ENCODE assay signal across 10 cellular contexts in genomic region chr2:144237845-144238637, GRCh38.
DNase-seq lines count a peak whose midpoint lies in the region; ATAC-seq and TF ChIP-seq lines count a peak whose summit lies in the region.
"Had no signal": no experiment of that assay in that cellular context is flagged by ENCODE, and none has a peak within 500 bp of the region (broad histone marks: within the 10 kb centered on the region; RNA-seq: fewer than 3 reads in every experiment).

No MANE protein-coding gene starts in this region.

- no peak overlapping the region for H3K4me3 Mint-ChIP-seq in activated CD8-positive, alpha-beta memory T cell treated with anti-CD3 and anti-CD28 coated beads, Interleukin-2, amount 10 ng/mL, durations not matched to agents 7 days and 5 days
- H3K4me3 Mint-ChIP-seq in stimulated activated naive B cell treated with anti-CD40 and anti-IgM and Interleukin-4, amounts not matched to agents 10 μg/mL and 1 μg/mL and 100 μg/mL, for 72 hours: peak overlapping the region in 1 of 2 donors; percentile 41
- H3K4me3 Mint-ChIP-seq: activated naive CD4-positive, alpha-beta T cell treated with anti-CD3 and anti-CD28 coated beads for 36 hours had no signal

- no peak for ATAC-seq in activated CD8-positive, alpha-beta memory T cell treated with anti-CD3 and anti-CD28 coated beads, Interleukin-2, amount 10 ng/mL, durations not matched to agents 7 days and 5 days
- peak; percentile 29 to 44 for ATAC-seq in stimulated activated naive B cell treated with anti-CD40 and anti-IgM and Interleukin-4, amounts not matched to agents 10 μg/mL and 1 μg/mL and 100 μg/mL, for 72 hours (replicated peaks)
- ATAC-seq in esophagus mucosa: no peak

- CTCF ChIA-PET in activated CD8-positive, alpha-beta memory T cell treated with anti-CD3 and anti-CD28 coated beads, Interleukin-2, amount 10 ng/mL, durations not matched to agents 7 days and 5 days (lab: Charles Lee): interaction anchor here (0.9 to 2.1 kb wide), 5 partner anchors 10 to 94 kb away, joined by 3 to 5 read pairs (median 3); a partner anchor contains a TSS

- peak overlapping the region; percentile 82 for H3K27ac Mint-ChIP-seq in activated CD8-positive, alpha-beta memory T cell treated with anti-CD3 and anti-CD28 coated beads, Interleukin-2, amount 10 ng/mL, durations not matched to agents 7 days and 5 days
- peak overlapping the region; percentile 89 for H3K27ac Mint-ChIP-seq in stimulated activated naive B cell treated with anti-CD40 and anti-IgM and Interleukin-4, amounts not matched to agents 10 μg/mL and 1 μg/mL and 100 μg/mL, for 72 hours
- H3K27ac Mint-ChIP-seq: activated naive CD4-positive, alpha-beta T cell treated with anti-CD3 and anti-CD28 coated beads for 36 hours had no signal

- H3K4me3 ChIP-seq in choroid plexus epithelial cell (ENCODE audit: low read depth, low read length) (no peak overlapping the region), H7 (ENCODE audit: insufficient read depth, low read depth, low read length) (no peak overlapping the region)
- H3K4me3 ChIP-seq: BLaER1 had no signal

- H3K36me3 Mint-ChIP-seq in activated CD8-positive, alpha-beta memory T cell treated with anti-CD3 and anti-CD28 coated beads, Interleukin-2, amount 10 ng/mL, durations not matched to agents 7 days and 5 days: peaks cover 29% of the 10 kb centered on the region
- H3K36me3 Mint-ChIP-seq in stimulated activated naive B cell treated with anti-CD40 and anti-IgM and Interleukin-4, amounts not matched to agents 10 μg/mL and 1 μg/mL and 100 μg/mL, for 72 hours: peaks cover 14 to 25% of the 10 kb centered on the region in 2 donors

- peaks cover 90% of the 10 kb centered on the region for H3K4me1 Mint-ChIP-seq in activated CD8-positive, alpha-beta memory T cell treated with anti-CD3 and anti-CD28 coated beads, Interleukin-2, amount 10 ng/mL, durations not matched to agents 7 days and 5 days
- H3K4me1 Mint-ChIP-seq in stimulated activated naive B cell treated with anti-CD40 and anti-IgM and Interleukin-4, amounts not matched to agents 10 μg/mL and 1 μg/mL and 100 μg/mL, for 72 hours: peaks cover 41 to 92% of the 10 kb centered on the region in 2 donors

- no peak for TF ChIP-seq CTCF in choroid plexus epithelial cell (conservative IDR thresholded peaks at IDR 0.05; ENCODE audit: low read depth, low read length)

- no peaks in the 10 kb centered on the region for H3K27me3 Mint-ChIP-seq in activated CD8-positive, alpha-beta memory T cell treated with anti-CD3 and anti-CD28 coated beads, Interleukin-2, amount 10 ng/mL, durations not matched to agents 7 days and 5 days
- H3K27me3 Mint-ChIP-seq in stimulated activated naive B cell treated with anti-CD40 and anti-IgM and Interleukin-4, amounts not matched to agents 10 μg/mL and 1 μg/mL and 100 μg/mL, for 72 hours: no peaks in the 10 kb centered on the region

- no peak for DNase-seq in activated CD8-positive, alpha-beta memory T cell treated with anti-CD3 and anti-CD28 coated beads, Interleukin-2, amount 10 ng/mL, durations not matched to agents 7 days and 5 days
- DNase-seq in activated CD8-positive, alpha-beta memory T cell treated with anti-CD3 and anti-CD28 coated beads for 24 hours: no peak
- peak; percentile 6 for DNase-seq in NCI-H446 treated with DMSO at 0.1 percent for 48 hours (lab: John Stamatoyannopoulos, UW)
- peak; percentile 16 for DNase-seq in choroid plexus epithelial cell (ENCODE audit: low read depth)
- no peak for DNase-seq in stimulated activated naive B cell treated with anti-CD40 and anti-IgM and Interleukin-4, amounts not matched to agents 10 μg/mL and 1 μg/mL and 100 μg/mL, for 72 hours
- no peak for DNase-seq in H7
- no peak for DNase-seq in KG1 (lab: John Stamatoyannopoulos, UW)
- DNase-seq: activated naive CD4-positive, alpha-beta T cell treated with anti-CD3 and anti-CD28 coated beads for 36 hours had no signal

- no peaks in the 10 kb centered on the region for H3K9me3 Mint-ChIP-seq in activated CD8-positive, alpha-beta memory T cell treated with anti-CD3 and anti-CD28 coated beads, Interleukin-2, amount 10 ng/mL, durations not matched to agents 7 days and 5 days (ENCODE audit: low read depth)
- peaks cover 6 to 7% of the 10 kb centered on the region in 2 donors for H3K9me3 Mint-ChIP-seq in stimulated activated naive B cell treated with anti-CD40 and anti-IgM and Interleukin-4, amounts not matched to agents 10 μg/mL and 1 μg/mL and 100 μg/mL, for 72 hours
- H3K9me3 Mint-ChIP-seq: activated naive CD4-positive, alpha-beta T cell treated with anti-CD3 and anti-CD28 coated beads for 36 hours had no signal

- H3K36me3 ChIP-seq in H7 (replicated peaks; ENCODE audit: control insufficient read depth, insufficient read depth, low read length): no peaks in the 10 kb centered on the region
- H3K36me3 ChIP-seq: BLaER1 had no signal

- no peaks in the 10 kb centered on the region for H3K27me3 ChIP-seq in H7 (ENCODE audit: control insufficient read depth, insufficient read depth, low read length)
- H3K27me3 ChIP-seq: BLaER1 had no signal

Comparison
In these comparisons a context has a peak if more than half of its experiments do, and no peak if none do; other contexts are left out.
1. ATAC-seq: peak in stimulated activated naive B cell treated with anti-CD40 and anti-IgM and Interleukin-4, amounts not matched to agents 10 μg/mL and 1 μg/mL and 100 μg/mL, for 72 hours (2 of 2); none in activated CD8-positive, alpha-beta memory T cell treated with anti-CD3 and anti-CD28 coated beads, Interleukin-2, amount 10 ng/mL, durations not matched to agents 7 days and 5 days (single experiment) and esophagus mucosa (single experiment).
2. DNase-seq: peak in NCI-H446 treated with DMSO at 0.1 percent for 48 hours (single experiment) and choroid plexus epithelial cell (single experiment); none in activated CD8-positive, alpha-beta memory T cell treated with anti-CD3 and anti-CD28 coated beads, Interleukin-2, amount 10 ng/mL, durations not matched to agents 7 days and 5 days (single experiment), activated CD8-positive, alpha-beta memory T cell treated with anti-CD3 and anti-CD28 coated beads for 24 hours (single experiment), stimulated activated naive B cell treated with anti-CD40 and anti-IgM and Interleukin-4, amounts not matched to agents 10 μg/mL and 1 μg/mL and 100 μg/mL, for 72 hours (single experiment), H7 (single experiment) and KG1 (single experiment).